11 cellular contexts compared by ENCODE assay signal in genomic region chr12:81809829-81810595, GRCh38. TPM values are rescaled to one million over a fixed set of nuclear protein-coding genes. Genes with fewer than 3 reads are reported as not detected.
A peak's percentile ranks its signal among the peaks of the same experiment; 100 is the strongest.
DNase-seq lines count a peak whose midpoint lies in the region; ATAC-seq, FAIRE-seq and TF ChIP-seq lines count a peak whose summit lies in the region.
"Had no signal": no experiment of that assay in that cellular context is flagged by ENCODE, and none has a peak within 500 bp of the region (broad histone marks: within the 10 kb centered on the region; RNA-seq: fewer than 3 reads in every experiment).

No MANE protein-coding gene starts in this region.

- TF ChIP-seq CTCF in gastroesophageal sphincter (IDR thresholded peaks at IDR 0.05) (no peak), omental fat pad (IDR thresholded peaks at IDR 0.05) (no peak), Caco-2 (IDR thresholded peaks at IDR 0.05; ENCODE audit: insufficient read depth in 1 of 2, low read depth in 1 of 2, low read length in 1 of 2, severe bottlenecking in 1 of 2, unreplicated experiment in 1 of 2) (no peak)

- H3K27ac ChIP-seq in gastroesophageal sphincter = no peak overlapping the region
- H3K27ac ChIP-seq: vagina had no signal

- ATAC-seq in GM18519 (IDR thresholded peaks at IDR 0.05; ENCODE audit: low FRiP score, unreplicated experiment) (peak; percentile 80), GM21717 (IDR thresholded peaks at IDR 0.05; ENCODE audit: unreplicated experiment) (peak; percentile 91), HG03575 (IDR thresholded peaks at IDR 0.05; ENCODE audit: extremely low read depth, insufficient number of reproducible peaks, low FRiP score, unreplicated experiment) (peak; percentile 85), gastroesophageal sphincter (peak; percentile 39), omental fat pad (ENCODE audit: low FRiP score) (no peak)

- H3K9me3 Mint-ChIP-seq in Caco-2 (ENCODE audit: unreplicated experiment) = no peaks in the 10 kb centered on the region

- no peak for TF ChIP-seq EP300 in gastroesophageal sphincter (IDR thresholded peaks at IDR 0.05)

- no peak overlapping the region for H3K27ac Mint-ChIP-seq in Caco-2 (ENCODE audit: unreplicated experiment)

- no peak for FAIRE-seq in frontal cortex (lab: Jason Lieb, UNC)

- TF ChIP-seq POLR2A in gastroesophageal sphincter (IDR thresholded peaks at IDR 0.05) = no peak

- CTCF ChIA-PET in Caco-2 (lab: Charles Lee) = no interaction called here

- no peaks in the 10 kb centered on the region for H3K4me1 ChIP-seq in gastroesophageal sphincter
- H3K4me1 ChIP-seq in Caco-2 = no peaks in the 10 kb centered on the region
- H3K4me1 ChIP-seq: vagina had no signal

- no peaks in the 10 kb centered on the region for H3K9me3 ChIP-seq in gastroesophageal sphincter
- H3K9me3 ChIP-seq in MG63 = no peaks in the 10 kb centered on the region
- no peaks in the 10 kb centered on the region for H3K9me3 ChIP-seq in Caco-2
- H3K9me3 ChIP-seq: vagina had no signal

- POLR2A ChIA-PET in Caco-2 (lab: Charles Lee) = no interaction called here

- H3K36me3 Mint-ChIP-seq in Caco-2 (ENCODE audit: insufficient read depth, unreplicated experiment) = no peaks in the 10 kb centered on the region

- H3K4me3 Mint-ChIP-seq in Caco-2 (ENCODE audit: unreplicated experiment) = no peak overlapping the region

- no peak overlapping the region for H3K4me3 ChIP-seq in gastroesophageal sphincter
- no peak overlapping the region for H3K4me3 ChIP-seq in MG63
- no peak overlapping the region for H3K4me3 ChIP-seq in Caco-2 (ENCODE audit: low read depth, low read length)
- H3K4me3 ChIP-seq: vagina had no signal

- H3K36me3 ChIP-seq in gastroesophageal sphincter (no peaks in the 10 kb centered on the region), MG63 (no peaks in the 10 kb centered on the region), Caco-2 (ENCODE audit: control insufficient read depth, insufficient read depth, low read length) (no peaks in the 10 kb centered on the region)
- H3K36me3 ChIP-seq: vagina had no signal

- WGBS in gastroesophageal sphincter (ENCODE audit: low coverage in 1 of 2), 2 donors = 38 to 40% methylated on average over 3 to 4 of the region's 4 CpGs

- DNase-seq in MG63 = no peak
- DNase-seq in omental fat pad (ENCODE audit: low spot score) = no peak
- DNase-seq in frontal cortex (ENCODE audit: low spot score in 2 of 2) = no peak
- no peak for DNase-seq in Caco-2
- DNase-seq: anterior cingulate cortex had no signal

- H3K27me3 ChIP-seq in gastroesophageal sphincter (no peaks in the 10 kb centered on the region), MG63 (no peaks in the 10 kb centered on the region), Caco-2 (replicated peaks; ENCODE audit: control insufficient read depth, insufficient read depth, low read length) (no peaks in the 10 kb centered on the region)
- H3K27me3 ChIP-seq: vagina had no signal

- intact Hi-C loops in Caco-2 (cut with micrococcal nuclease; ENCODE audit: unreplicated experiment) = no loop called here

- no peaks in the 10 kb centered on the region for H3K4me1 Mint-ChIP-seq in Caco-2 (ENCODE audit: low read depth, unreplicated experiment)

- BruUV-seq in Caco-2 (replicated peaks; lab: Mats Ljungman, UMichigan) = no TSS peak

- no peaks in the 10 kb centered on the region for H3K27me3 Mint-ChIP-seq in Caco-2 (ENCODE audit: insufficient read depth, unreplicated experiment)

RNA-seq across cellular contexts. Expression of gene PPFIA2, which starts 50.9 kb away (rescaled TPM):
- total RNA-seq in gastroesophageal sphincter (10 to 100 TPM in 1 of 4 donors, 1 to 10 TPM in 2, under 1 TPM in 1; 0.81 to 25.2 (median 4.9) TPM), omental fat pad (1 to 10 TPM in 2 of 4 donors, under 1 TPM in 2; 0.69 to 9.1 (median 1.2) TPM), frontal cortex (152 TPM), Caco-2 (2022) (not detected in 2 replicates)
- total RNA-seq in MG63 (2014; rRNA removed; shearing (Covaris generic); ENCODE audit: low replicate concordance) = not detected in 2 replicates
- total RNA-seq: T-helper 1 cell treated with Interleukin-12 subunit alpha and Interleukin-12 subunit beta and Interleukin-4 antibody, amounts not matched to agents 30 ng/mL and 1 ng/mL, for 36 hours had no signal
